ENCODE assay signal across 32 cellular contexts in genomic region chr13:96849091-96849490, GRCh38.
"Had no signal": no experiment of that assay in that cellular context is flagged by ENCODE, and none has a peak within 500 bp of the region (broad histone marks: within the 10 kb centered on the region; RNA-seq: fewer than 3 reads in every experiment).

No MANE protein-coding gene starts in this region.

- H3K27me3 ChIP-seq: MG63 had no signal

- DNase-seq: Karpas-422, Kasumi-1, MG63, MM.1S, MV-4-11, NCI-H1048, NCI-H1092, NCI-H1105, NCI-H1105 treated with DMSO at 0.1 percent for 48 hours, NCI-H1417 treated with DMSO at 0.1 percent for 48 hours, NCI-H1436, NCI-H1436 treated with DMSO at 0.1 percent for 48 hours, NCI-H146, NCI-H1694, NCI-H1694 treated with DMSO at 0.1 percent for 48 hours, NCI-H187, NCI-H187 treated with DMSO at 0.1 percent for 48 hours, NCI-H1930, NCI-H2029, NCI-H2029 treated with DMSO at 0.1 percent for 48 hours, NCI-H2081, NCI-H2081 treated with DMSO at 0.1 percent for 48 hours, NCI-H2107, NCI-H2171, NCI-H2171 treated with DMSO at 0.1 percent for 48 hours, NCI-H2227 treated with DMSO at 0.1 percent for 48 hours, NCI-H226, NCI-H345, NCI-H446, NCI-H446 treated with DMSO at 0.1 percent for 48 hours, NCI-H510A, NCI-H524 had no signal

- H3K36me3 ChIP-seq: MG63 had no signal

- H3K4me3 ChIP-seq: MG63 had no signal

- H3K9me3 ChIP-seq: MG63 had no signal
